In genomic region chr3:122294365-122294764, GRCh38 we compare ENCODE assay signal across 1 cellular context.
TF ChIP-seq lines count a peak whose summit lies in the region.

No MANE protein-coding gene starts in this region.

TF ChIP-seq in GM23338, 12 proteins besides CTCF, POLR2A, EP300 and RAD21 (continued from another document):
- TF ChIP-seq ZNF462 (CRISPR knock-in tag; IDR thresholded peaks at IDR 0.05) (no peak), POLR2AphosphoS5 (IDR thresholded peaks at IDR 0.05; ENCODE audit: low read depth) (no peak), EZH2 (IDR thresholded peaks at IDR 0.05; ENCODE audit: low read depth, unreplicated experiment) (no peak), ETS1 (IDR thresholded peaks at IDR 0.05) (no peak), STAT1 (IDR thresholded peaks at IDR 0.05; ENCODE audit: unreplicated experiment) (no peak), JUNB (IDR thresholded peaks at IDR 0.05; ENCODE audit: unreplicated experiment) (no peak), CREB1 (CRISPR knock-in tag; IDR thresholded peaks at IDR 0.05; ENCODE audit: low read depth) (no peak), ZNF114 (CRISPR knock-in tag; IDR thresholded peaks at IDR 0.05) (no peak), REST (IDR thresholded peaks at IDR 0.05; ENCODE audit: unreplicated experiment) (no peak), NANOG (IDR thresholded peaks at IDR 0.05; ENCODE audit: borderline replicate concordance) (no peak)
TF ChIP-seq in GM23338: peak in this region for 0.
